Comparison of ENCODE assay signal across 16 cellular contexts in the genomic region with DNA sequence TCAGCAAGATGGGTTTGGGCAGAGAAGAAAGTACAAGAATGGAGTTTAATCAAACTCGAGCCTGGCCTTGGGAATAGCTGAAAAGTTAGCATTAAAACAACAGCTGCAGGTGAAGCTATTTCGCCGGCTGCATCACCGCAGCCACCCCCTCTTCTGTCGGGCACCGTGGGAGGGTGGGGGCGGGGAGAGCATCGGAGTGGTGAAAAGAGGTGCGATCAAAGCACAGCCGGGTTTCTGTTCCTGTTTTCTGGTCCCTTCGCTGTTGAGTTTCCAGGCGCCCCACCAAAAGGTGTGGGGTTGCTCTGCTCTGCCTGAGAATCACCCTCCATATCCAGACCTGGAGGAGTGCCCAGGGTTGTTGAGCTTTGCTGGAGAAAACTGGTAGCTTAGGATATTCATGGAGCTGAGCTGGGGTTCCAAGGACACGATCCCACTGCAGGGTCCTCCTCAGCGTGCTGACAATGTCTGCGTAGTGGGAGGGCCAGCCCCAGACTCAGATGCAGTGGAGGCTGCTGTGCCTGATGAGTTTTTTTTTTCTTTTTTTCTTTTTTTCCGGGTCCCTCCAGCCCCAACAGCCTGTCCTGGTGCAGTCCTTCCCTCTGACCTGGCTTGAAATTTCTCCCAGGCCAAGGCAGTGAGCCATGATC.
DNase-seq lines count a peak whose midpoint lies in the region; ATAC-seq, FAIRE-seq and TF ChIP-seq lines count a peak whose summit lies in the region.
"Had no signal": no experiment of that assay in that cellular context is flagged by ENCODE, and none has a peak within 500 bp of the region (broad histone marks: within the 10 kb centered on the region; RNA-seq: fewer than 3 reads in every experiment).

No MANE protein-coding gene starts in this region.

- TF ChIP-seq POLR2A in GM12891 (IDR thresholded peaks at IDR 0.05; ENCODE audit: low read depth, low read length) (no peak), GM12878 (IDR thresholded peaks at IDR 0.05; ENCODE audit: low read depth, low read length) (no peak), gastroesophageal sphincter (IDR thresholded peaks at IDR 0.05) (no peak)

- peak; percentile 85 for FAIRE-seq in GM12891 (lab: Jason Lieb, UNC)
- peak; percentile 37 for FAIRE-seq in GM19239 (lab: Jason Lieb, UNC)
- FAIRE-seq in GM12878 (lab: Jason Lieb, UNC), result peak; percentile 79
- FAIRE-seq: astrocyte, endometrium, HTR-8/SVneo had no signal

- H3K27me3 ChIP-seq in GM12878 (replicated peaks in 1 of 2; ENCODE audit: control insufficient read depth in 2 of 2, insufficient read depth in 2 of 2, low read length in 1 of 2) (no peaks in the 10 kb centered on the region), BE2C (no peaks in the 10 kb centered on the region), gastroesophageal sphincter (peaks cover 75% of the 10 kb centered on the region), foreskin keratinocyte (no peaks in the 10 kb centered on the region), brain microvascular endothelial cell (replicated peaks) (no peaks in the 10 kb centered on the region)

- intact Hi-C loops in GM12878 (cut with micrococcal nuclease; ENCODE audit: unreplicated experiment), result no loop called here

- H3K9me3 ChIP-seq in GM12878 (replicated peaks; ENCODE audit: control insufficient read depth, insufficient read depth, low read length), result no peaks in the 10 kb centered on the region; the same call in 2 of the 3 replicates
- H3K9me3 ChIP-seq in BE2C, result no peaks in the 10 kb centered on the region
- peaks cover 0 to 29% (median 0%) of the 10 kb centered on the region in 3 donors for H3K9me3 ChIP-seq in gastroesophageal sphincter

- BruUV-seq in GM12878 (replicated peaks; lab: Mats Ljungman, UMichigan), result no TSS peak

- 0% methylated on average over 16 of the region's 16 CpGs for WGBS in GM12878 (ENCODE audit: insufficient coverage, insufficient replicate concordance, low lambda C conversion rate, missing lambda C conversion rate)
- WGBS in gastroesophageal sphincter (ENCODE audit: low coverage in 1 of 2), 2 donors, result 20 to 28% methylated on average over 1 to 15 of the region's 16 CpGs

- RAD21 ChIA-PET in GM12878 (lab: Charles Lee; ENCODE audit: unreplicated experiment), result no interaction called here

- H2AFZ ChIP-seq in GM12878 (ENCODE audit: control insufficient read depth, low read depth, low read length), result no peak overlapping the region

- TF ChIP-seq CTCF in GM12878 (IDR thresholded peaks at IDR 0.05 in 2 of 3, conservative IDR thresholded peaks at IDR 0.05 in 1 of 3; ENCODE audit: control insufficient read depth in 2 of 3, extremely low read depth in 1 of 3, insufficient read depth in 1 of 3, low read depth in 3 of 3, low read length in 3 of 3), result no peak
- TF ChIP-seq CTCF in BE2C (IDR thresholded peaks at IDR 0.05; ENCODE audit: low read depth, low read length), result no peak
- no peak for TF ChIP-seq CTCF in gastroesophageal sphincter (IDR thresholded peaks at IDR 0.05)
- TF ChIP-seq CTCF in foreskin keratinocyte (conservative IDR thresholded peaks at IDR 0.05), result no peak
- no peak for TF ChIP-seq CTCF in brain microvascular endothelial cell (IDR thresholded peaks at IDR 0.05; ENCODE audit: low read depth, low read length, missing control alignments)

- no peak overlapping the region for H3K27ac ChIP-seq in GM12878 (ENCODE audit: control insufficient read depth, insufficient read depth)
- no peak overlapping the region for H3K27ac ChIP-seq in gastroesophageal sphincter
- H3K27ac ChIP-seq in foreskin keratinocyte, result no peak overlapping the region
- H3K27ac ChIP-seq in brain microvascular endothelial cell, result no peak overlapping the region
- H3K27ac ChIP-seq: heart left ventricle had no signal

- ATAC-seq in HG03064 (IDR thresholded peaks at IDR 0.05; ENCODE audit: low read depth, unreplicated experiment) (peak; percentile 76), GM12878 (peak; percentile 89), gastroesophageal sphincter (no peak), foreskin keratinocyte (no peak)
- ATAC-seq: heart left ventricle had no signal

- H3K4me2 ChIP-seq in GM12878 (ENCODE audit: control insufficient read depth, insufficient read depth), result peak overlapping the region; percentile 63; the same call in 1 of the 2 replicates

- 0 out of 4 replicates have a peak, but pooled peaks of 1 of the 2 experiments have one; percentile 29 for TF ChIP-seq EP300 in GM12878 (IDR thresholded peaks at IDR 0.05; ENCODE audit: borderline replicate concordance in 1 of 2, control insufficient read depth in 1 of 2, low read depth in 2 of 2, low read length in 2 of 2)
- TF ChIP-seq EP300 in gastroesophageal sphincter (IDR thresholded peaks at IDR 0.05), result no peak

- H3K4me1 ChIP-seq in GM12878 (ENCODE audit: control insufficient read depth, insufficient read depth, low read length) (peaks cover 13% of the 10 kb centered on the region), BE2C (no peaks in the 10 kb centered on the region), gastroesophageal sphincter (no peaks in the 10 kb centered on the region), foreskin keratinocyte (no peaks in the 10 kb centered on the region)
- H3K4me1 ChIP-seq: heart left ventricle had no signal

- CTCF ChIA-PET in GM12878 (lab: Yijun Ruan, JAX), result interaction anchor here (0.6 to 0.9 kb wide), 2 partner anchors 12 to 812 kb away, joined by 3 read pairs; no protein-coding TSS in a partner anchor

- in situ Hi-C loops in GM12878 (cut with MboI) (no loop called here), brain microvascular endothelial cell (cut with HindIII; ENCODE audit: low pct_ligation_motif_present, low sequenced_read_pairs) (no loop called here)

- POLR2A ChIA-PET in GM12878 (lab: Charles Lee), result no interaction called here

- H3K4me3 ChIP-seq in GM12878 (no peak overlapping the region), BE2C (ENCODE audit: low read depth, low read length) (no peak overlapping the region), gastroesophageal sphincter (no peak overlapping the region), brain microvascular endothelial cell (ENCODE audit: low read depth, low read length) (no peak overlapping the region)
- H3K4me3 ChIP-seq: heart left ventricle had no signal

- TF ChIP-seq RAD21 in GM12878 (IDR thresholded peaks at IDR 0.05; ENCODE audit: insufficient read depth, low read depth, low read length), result peak; percentile 17; the same call in 1 of the 2 replicates

- H4K20me1 ChIP-seq in GM12878 (ENCODE audit: control insufficient read depth, insufficient read depth), result no peaks in the 10 kb centered on the region

- peak; percentile 81 for DNase-seq in GM12891 (ENCODE audit: insufficient read length, low spot score)
- DNase-seq in GM19239 (ENCODE audit: insufficient read length, low spot score), result peak; percentile 61
- peak; percentile 34 for DNase-seq in GM12878 (ENCODE audit: low read depth, low spot score)
- DNase-seq in BE2C, result no peak
- no peak for DNase-seq in foreskin keratinocyte
- no peak for DNase-seq in brain microvascular endothelial cell
- DNase-seq: activated CD8-positive, alpha-beta memory T cell treated with anti-CD3 and anti-CD28 coated beads, Interleukin-2, amount 50 U/mL, for 48 hours; heart left ventricle; mesenchymal stem cell; NCI-H187; T1000 had no signal

- no peaks in the 10 kb centered on the region for H3K79me2 ChIP-seq in GM12878 (ENCODE audit: control insufficient read depth, insufficient read depth, low read length)

- no peaks in the 10 kb centered on the region for H3K36me3 ChIP-seq in GM12878 (ENCODE audit: control insufficient read depth in 2 of 2, insufficient read depth in 2 of 2, low read length in 1 of 2)
- no peaks in the 10 kb centered on the region for H3K36me3 ChIP-seq in BE2C
- H3K36me3 ChIP-seq in gastroesophageal sphincter, result no peaks in the 10 kb centered on the region
- no peaks in the 10 kb centered on the region for H3K36me3 ChIP-seq in brain microvascular endothelial cell (replicated peaks)
- H3K36me3 ChIP-seq: heart left ventricle had no signal

- SMC1A ChIA-PET in GM12878 (lab: Charles Lee; ENCODE audit: uncharacterized antibody, unreplicated experiment), result interaction anchor here (1.4 to 1.5 kb wide), 2 partner anchors 9 to 42 kb away, joined by 3 to 5 read pairs; no protein-coding TSS in a partner anchor

- no peak overlapping the region for H3K9ac ChIP-seq in GM12878 (ENCODE audit: control insufficient read depth, insufficient read depth, low read length)

TF ChIP-seq in GM12891, 5 proteins besides CTCF, POLR2A, EP300 and RAD21:
- no peak for TF ChIP-seq POU2F2 (IDR thresholded peaks at IDR 0.05; ENCODE audit: low read depth, low read length)
- peak; percentile 98 for TF ChIP-seq SPI1 (IDR thresholded peaks at IDR 0.05; ENCODE audit: low read depth, low read length)
TF ChIP-seq in GM12891: peak in this region for 1.

TF ChIP-seq in GM12878, 131 proteins besides CTCF, POLR2A, EP300 and RAD21 (continues in another document):
- TF ChIP-seq YY1 (IDR thresholded peaks at IDR 0.05; ENCODE audit: low read depth, low read length) (no peak), CHD2 (IDR thresholded peaks at IDR 0.05; ENCODE audit: borderline replicate concordance, low read depth, low read length) (peak; percentile 90), EGR1 (IDR thresholded peaks at IDR 0.05; ENCODE audit: borderline replicate concordance in 1 of 2, low read depth in 2 of 2, low read length in 2 of 2) (peak in 1 of 2 experiments; percentile 96; a peak in 2 of 3 replicates), WRNIP1 (IDR thresholded peaks at IDR 0.05; ENCODE audit: borderline replicate concordance, low read depth, low read length) (no peak)
- TF ChIP-seq, protein P1, sequence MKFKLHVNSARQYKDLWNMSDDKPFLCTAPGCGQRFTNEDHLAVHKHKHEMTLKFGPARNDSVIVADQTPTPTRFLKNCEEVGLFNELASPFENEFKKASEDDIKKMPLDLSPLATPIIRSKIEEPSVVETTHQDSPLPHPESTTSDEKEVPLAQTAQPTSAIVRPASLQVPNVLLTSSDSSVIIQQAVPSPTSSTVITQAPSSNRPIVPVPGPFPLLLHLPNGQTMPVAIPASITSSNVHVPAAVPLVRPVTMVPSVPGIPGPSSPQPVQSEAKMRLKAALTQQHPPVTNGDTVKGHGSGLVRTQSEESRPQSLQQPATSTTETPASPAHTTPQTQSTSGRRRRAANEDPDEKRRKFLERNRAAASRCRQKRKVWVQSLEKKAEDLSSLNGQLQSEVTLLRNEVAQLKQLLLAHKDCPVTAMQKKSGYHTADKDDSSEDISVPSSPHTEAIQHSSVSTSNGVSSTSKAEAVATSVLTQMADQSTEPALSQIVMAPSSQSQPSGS (IDR thresholded peaks at IDR 0.05; ENCODE audit: low read length), result 0 out of 2 replicates have a peak, but pooled peaks have one; percentile 31

Comparison
In these comparisons a context has a peak if more than half of its experiments do, and no peak if none do; other contexts are left out.
1. DNase-seq: peak in GM12891 (single experiment), GM19239 (single experiment) and GM12878 (single experiment); none in BE2C (single experiment), foreskin keratinocyte (0 of 2) and brain microvascular endothelial cell (single experiment).
2. ATAC-seq: peak in HG03064 (single experiment) and GM12878 (single experiment); none in gastroesophageal sphincter (single experiment) and foreskin keratinocyte (single experiment).